27 cellular contexts compared by ENCODE assay signal in the genomic region with DNA sequence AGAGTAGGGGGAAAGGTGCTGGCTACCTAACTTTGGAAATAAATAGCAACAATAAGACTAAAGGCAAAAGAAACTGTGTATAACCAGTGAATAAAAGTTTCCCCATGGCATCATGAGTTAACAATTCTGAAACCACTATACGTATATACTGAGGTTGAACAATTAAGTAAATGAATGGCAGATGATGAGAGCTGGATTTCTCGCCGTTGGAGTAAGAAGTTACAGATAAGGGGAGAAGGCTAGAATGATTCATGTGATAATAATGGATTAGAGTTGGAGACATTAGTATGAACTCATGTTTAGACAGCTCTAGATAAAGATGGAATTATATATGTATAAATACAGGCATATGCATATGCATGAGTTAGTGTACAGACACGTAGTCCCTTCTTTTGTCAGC.
"Had no signal": no experiment of that assay in that cellular context is flagged by ENCODE, and none has a peak within 500 bp of the region (broad histone marks: within the 10 kb centered on the region; RNA-seq: fewer than 3 reads in every experiment).

No MANE protein-coding gene starts in this region.

- H3K27me3 Mint-ChIP-seq: activated B cell treated with CpG ODN at 0.5 μM for 24 hours; activated CD4-positive, alpha-beta T cell treated with anti-CD3 and anti-CD28 coated beads, Interleukin-2, amount 10 ng/mL, durations not matched to agents 7 days and 5 days; activated CD8-positive, alpha-beta T cell treated with anti-CD3 and anti-CD28 coated beads for 36 hours; activated naive CD8-positive, alpha-beta T cell treated with anti-CD3 and anti-CD28 coated beads, Interleukin-2, amount 50 U/mL, for 24 hours had no signal

- H3K27me3 ChIP-seq: breast epithelium, Peyer's patch, SJCRH30 had no signal

- H3K4me3 ChIP-seq: breast epithelium, Peyer's patch, SJCRH30 had no signal

- H3K4me3 Mint-ChIP-seq: activated B cell treated with CpG ODN at 0.5 μM for 24 hours; activated CD4-positive, alpha-beta T cell treated with anti-CD3 and anti-CD28 coated beads, Interleukin-2, amount 10 ng/mL, durations not matched to agents 7 days and 5 days; activated CD8-positive, alpha-beta T cell treated with anti-CD3 and anti-CD28 coated beads for 36 hours; activated naive CD8-positive, alpha-beta T cell treated with anti-CD3 and anti-CD28 coated beads, Interleukin-2, amount 50 U/mL, for 24 hours had no signal

- H3K36me3 ChIP-seq: breast epithelium, SJCRH30 had no signal

- H3K4me1 ChIP-seq: breast epithelium, Peyer's patch, SJCRH30 had no signal

- H3K27ac Mint-ChIP-seq: activated B cell treated with CpG ODN at 0.5 μM for 24 hours; activated CD4-positive, alpha-beta T cell treated with anti-CD3 and anti-CD28 coated beads, Interleukin-2, amount 10 ng/mL, durations not matched to agents 7 days and 5 days; activated CD8-positive, alpha-beta T cell treated with anti-CD3 and anti-CD28 coated beads for 36 hours; activated naive CD4-positive, alpha-beta T cell treated with anti-CD3 and anti-CD28 coated beads, Interleukin-2, amount 50 U/mL, for 72 hours; activated naive CD8-positive, alpha-beta T cell treated with anti-CD3 and anti-CD28 coated beads, Interleukin-2, amount 50 U/mL, for 24 hours had no signal

- H3K4me1 Mint-ChIP-seq: activated CD4-positive, alpha-beta T cell treated with anti-CD3 and anti-CD28 coated beads, Interleukin-2, amount 10 ng/mL, durations not matched to agents 7 days and 5 days had no signal

- ATAC-seq: activated CD8-positive, alpha-beta T cell treated with anti-CD3 and anti-CD28 coated beads for 36 hours; activated naive CD8-positive, alpha-beta T cell treated with anti-CD3 and anti-CD28 coated beads, Interleukin-2, amount 50 U/mL, for 24 hours had no signal

- DNase-seq: activated B cell treated with CpG ODN at 0.5 μM for 24 hours; activated CD4-positive, alpha-beta T cell treated with anti-CD3 and anti-CD28 coated beads, Interleukin-2, amount 10 ng/mL, durations not matched to agents 7 days and 5 days; activated CD8-positive, alpha-beta memory T cell treated with anti-CD3 and anti-CD28 coated beads, Interleukin-2, amount 50 U/mL, for 48 hours; activated CD8-positive, alpha-beta T cell treated with anti-CD3 and anti-CD28 coated beads for 36 hours; activated naive CD4-positive, alpha-beta T cell; activated naive CD8-positive, alpha-beta T cell treated with anti-CD3 and anti-CD28 coated beads, Interleukin-2, amount 50 U/mL, for 24 hours; activated T-cell treated with anti-CD3 and anti-CD28 coated beads, Interleukin-2, amount 50 U/mL, for 1 hour; central memory CD4-positive, alpha-beta T cell; IMR-90; KG1; NCI-H1048; NCI-H146; NCI-H1930; NCI-H2171 treated with DMSO at 0.1 percent for 48 hours; NCI-H345; NCI-H510A; NCI-H526 treated with DMSO at 0.1 percent for 48 hours; NCI-H82; NK-92 treated with Interleukin-12 subunit alpha and Interleukin-12 subunit beta, amount 100 ng/mL, for 24 hours; Peyer's patch; Right ventricle myocardium superior; SJCRH30; SK-N-SH; T-helper 1 cell had no signal

- H3K27ac ChIP-seq: breast epithelium, Peyer's patch, RWPE1, SJCRH30 had no signal
